Comparison of ENCODE assay signal across 1 cellular context in the genomic region with DNA sequence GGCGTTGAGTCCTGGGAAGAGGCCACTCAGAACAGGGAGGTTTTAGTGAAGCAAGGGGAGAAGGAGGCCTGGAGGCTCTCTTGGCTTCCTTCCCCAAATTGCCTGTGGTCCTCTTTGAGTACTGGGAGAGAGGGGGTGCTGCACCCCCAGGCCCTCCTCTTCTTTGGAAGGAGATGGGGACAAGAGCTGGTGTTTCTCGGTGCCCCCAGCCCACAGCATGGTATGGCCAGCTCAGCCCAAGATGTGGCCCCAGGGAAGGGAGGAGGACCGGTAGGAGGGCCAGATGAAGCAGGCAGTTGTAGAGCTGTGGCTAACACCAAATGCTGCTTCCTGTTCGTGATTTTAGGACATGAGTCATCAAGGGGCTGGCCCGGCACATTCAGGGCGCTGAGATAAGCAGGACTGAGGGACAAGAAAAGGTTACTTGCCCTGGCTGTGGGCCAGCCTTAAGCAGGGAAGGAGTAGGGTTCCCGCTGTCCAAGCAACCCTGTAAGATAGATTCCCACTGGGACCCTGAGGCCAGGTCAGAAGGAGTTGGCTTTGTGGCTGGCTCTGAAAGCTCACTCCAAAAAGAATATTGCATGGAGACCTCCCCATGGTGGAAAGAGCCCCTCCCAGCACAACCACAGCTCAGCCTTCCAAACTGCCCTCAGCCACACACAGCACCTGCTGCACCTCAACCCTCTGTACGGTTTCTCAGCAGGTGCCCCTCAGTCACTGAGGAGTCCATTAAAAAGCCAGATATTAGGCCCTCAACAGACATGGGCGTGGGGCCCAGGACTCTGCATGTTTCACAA.
TF ChIP-seq lines count a peak whose summit lies in the region.

No MANE protein-coding gene starts in this region.

TF ChIP-seq in K562, 482 proteins besides CTCF, POLR2A, EP300 and RAD21 (continued from another document and continues in another):
- TF ChIP-seq CBX1 (IDR thresholded peaks at IDR 0.05; ENCODE audit: low read depth) (no peak; the same call in 1 of the 2 replicates), ZFP30 (CRISPR knock-in tag; IDR thresholded peaks at IDR 0.05; ENCODE audit: borderline replicate concordance) (no peak), GATAD2B (IDR thresholded peaks at IDR 0.05; ENCODE audit: borderline replicate concordance) (peak; percentile 75; the same call in 1 of the 2 replicates), ZNF384 (IDR thresholded peaks at IDR 0.05; ENCODE audit: low read depth, low read length) (no peak), RNF2 (IDR thresholded peaks at IDR 0.05) (peak; percentile 95), CC2D1A (IDR thresholded peaks at IDR 0.05) (0 out of 2 replicates have a peak, but pooled peaks have one; percentile 10), SIX5 (IDR thresholded peaks at IDR 0.05; ENCODE audit: borderline replicate concordance in 1 of 2, insufficient read depth in 1 of 2, low read depth in 1 of 2, low read length in 2 of 2) (no peak), POLR2AphosphoS2 (IDR thresholded peaks at IDR 0.05; ENCODE audit: low read length) (no peak), DMBX1 (CRISPR knock-in tag; IDR thresholded peaks at IDR 0.05; ENCODE audit: borderline replicate concordance) (no peak; the same call in 1 of the 2 replicates), ZNF239 (CRISPR knock-in tag; IDR thresholded peaks at IDR 0.05) (peak; percentile 80), ZNF444 (CRISPR knock-in tag; IDR thresholded peaks at IDR 0.05) (no peak), GATAD2A (IDR thresholded peaks at IDR 0.05) (peak; percentile 84), GTF2E2 (tag; IDR thresholded peaks at IDR 0.05) (no peak), WHSC1 (IDR thresholded peaks at IDR 0.05; ENCODE audit: low read length) (no peak), HMGN3 (IDR thresholded peaks at IDR 0.05; ENCODE audit: borderline replicate concordance, extremely low read depth, insufficient read length, low read depth, low read length) (peak; percentile 41), ZNF263 (CRISPR knock-in tag; IDR thresholded peaks at IDR 0.05; ENCODE audit: borderline replicate concordance) (0 out of 2 replicates have a peak, but pooled peaks have one; percentile 66), JUND (IDR thresholded peaks at IDR 0.05; ENCODE audit: borderline replicate concordance, low read depth, low read length) (peak; percentile 100), JUND (tag; IDR thresholded peaks at IDR 0.05; ENCODE audit: borderline replicate concordance, low read depth, low read length) (peak; percentile 100), LARP7 (IDR thresholded peaks at IDR 0.05) (no peak), ZNF780A (CRISPR knock-in tag; IDR thresholded peaks at IDR 0.05) (no peak), EZH2 (IDR thresholded peaks at IDR 0.05; ENCODE audit: borderline replicate concordance, low read depth, low read length) (no peak), SRF (CRISPR knock-in tag; IDR thresholded peaks at IDR 0.05) (no peak), PHTF2 (CRISPR knock-in tag; IDR thresholded peaks at IDR 0.05) (no peak), ZNF561 (CRISPR knock-in tag; conservative IDR thresholded peaks at IDR 0.05) (no peak), PTBP1 (IDR thresholded peaks at IDR 0.05; ENCODE audit: low read depth, low read length) (0 out of 2 replicates have a peak, but pooled peaks have one; percentile 36), RBFOX2 (IDR thresholded peaks at IDR 0.05; ENCODE audit: low read depth, low read length) (no peak), NFATC3 (IDR thresholded peaks at IDR 0.05) (no peak), RBM22 (IDR thresholded peaks at IDR 0.05; ENCODE audit: low read depth, low read length, poor library complexity, severe bottlenecking) (no peak), BMI1 (IDR thresholded peaks at IDR 0.05; ENCODE audit: low read length) (no peak), ADNP (tag; IDR thresholded peaks at IDR 0.05) (peak; percentile 46; the same call in 1 of the 2 replicates), HLTF (IDR thresholded peaks at IDR 0.05) (no peak)
- TF ChIP-seq, protein P1, sequence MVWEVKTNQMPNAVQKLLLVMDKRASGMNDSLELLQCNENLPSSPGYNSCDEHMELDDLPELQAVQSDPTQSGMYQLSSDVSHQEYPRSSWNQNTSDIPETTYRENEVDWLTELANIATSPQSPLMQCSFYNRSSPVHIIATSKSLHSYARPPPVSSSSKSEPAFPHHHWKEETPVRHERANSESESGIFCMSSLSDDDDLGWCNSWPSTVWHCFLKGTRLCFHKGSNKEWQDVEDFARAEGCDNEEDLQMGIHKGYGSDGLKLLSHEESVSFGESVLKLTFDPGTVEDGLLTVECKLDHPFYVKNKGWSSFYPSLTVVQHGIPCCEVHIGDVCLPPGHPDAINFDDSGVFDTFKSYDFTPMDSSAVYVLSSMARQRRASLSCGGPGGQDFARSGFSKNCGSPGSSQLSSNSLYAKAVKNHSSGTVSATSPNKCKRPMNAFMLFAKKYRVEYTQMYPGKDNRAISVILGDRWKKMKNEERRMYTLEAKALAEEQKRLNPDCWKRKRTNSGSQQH (CRISPR knock-in tag; IDR thresholded peaks at IDR 0.05): no peak
- TF ChIP-seq, protein P2, sequence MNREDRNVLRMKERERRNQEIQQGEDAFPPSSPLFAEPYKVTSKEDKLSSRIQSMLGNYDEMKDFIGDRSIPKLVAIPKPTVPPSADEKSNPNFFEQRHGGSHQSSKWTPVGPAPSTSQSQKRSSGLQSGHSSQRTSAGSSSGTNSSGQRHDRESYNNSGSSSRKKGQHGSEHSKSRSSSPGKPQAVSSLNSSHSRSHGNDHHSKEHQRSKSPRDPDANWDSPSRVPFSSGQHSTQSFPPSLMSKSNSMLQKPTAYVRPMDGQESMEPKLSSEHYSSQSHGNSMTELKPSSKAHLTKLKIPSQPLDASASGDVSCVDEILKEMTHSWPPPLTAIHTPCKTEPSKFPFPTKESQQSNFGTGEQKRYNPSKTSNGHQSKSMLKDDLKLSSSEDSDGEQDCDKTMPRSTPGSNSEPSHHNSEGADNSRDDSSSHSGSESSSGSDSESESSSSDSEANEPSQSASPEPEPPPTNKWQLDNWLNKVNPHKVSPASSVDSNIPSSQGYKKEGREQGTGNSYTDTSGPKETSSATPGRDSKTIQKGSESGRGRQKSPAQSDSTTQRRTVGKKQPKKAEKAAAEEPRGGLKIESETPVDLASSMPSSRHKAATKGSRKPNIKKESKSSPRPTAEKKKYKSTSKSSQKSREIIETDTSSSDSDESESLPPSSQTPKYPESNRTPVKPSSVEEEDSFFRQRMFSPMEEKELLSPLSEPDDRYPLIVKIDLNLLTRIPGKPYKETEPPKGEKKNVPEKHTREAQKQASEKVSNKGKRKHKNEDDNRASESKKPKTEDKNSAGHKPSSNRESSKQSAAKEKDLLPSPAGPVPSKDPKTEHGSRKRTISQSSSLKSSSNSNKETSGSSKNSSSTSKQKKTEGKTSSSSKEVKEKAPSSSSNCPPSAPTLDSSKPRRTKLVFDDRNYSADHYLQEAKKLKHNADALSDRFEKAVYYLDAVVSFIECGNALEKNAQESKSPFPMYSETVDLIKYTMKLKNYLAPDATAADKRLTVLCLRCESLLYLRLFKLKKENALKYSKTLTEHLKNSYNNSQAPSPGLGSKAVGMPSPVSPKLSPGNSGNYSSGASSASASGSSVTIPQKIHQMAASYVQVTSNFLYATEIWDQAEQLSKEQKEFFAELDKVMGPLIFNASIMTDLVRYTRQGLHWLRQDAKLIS (CRISPR knock-in tag; IDR thresholded peaks at IDR 0.05): no peak
- TF ChIP-seq, protein P3, sequence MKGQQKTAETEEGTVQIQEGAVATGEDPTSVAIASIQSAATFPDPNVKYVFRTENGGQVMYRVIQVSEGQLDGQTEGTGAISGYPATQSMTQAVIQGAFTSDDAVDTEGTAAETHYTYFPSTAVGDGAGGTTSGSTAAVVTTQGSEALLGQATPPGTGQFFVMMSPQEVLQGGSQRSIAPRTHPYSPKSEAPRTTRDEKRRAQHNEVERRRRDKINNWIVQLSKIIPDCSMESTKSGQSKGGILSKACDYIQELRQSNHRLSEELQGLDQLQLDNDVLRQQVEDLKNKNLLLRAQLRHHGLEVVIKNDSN (CRISPR knock-in tag; IDR thresholded peaks at IDR 0.05): no peak
- TF ChIP-seq, protein P4, sequence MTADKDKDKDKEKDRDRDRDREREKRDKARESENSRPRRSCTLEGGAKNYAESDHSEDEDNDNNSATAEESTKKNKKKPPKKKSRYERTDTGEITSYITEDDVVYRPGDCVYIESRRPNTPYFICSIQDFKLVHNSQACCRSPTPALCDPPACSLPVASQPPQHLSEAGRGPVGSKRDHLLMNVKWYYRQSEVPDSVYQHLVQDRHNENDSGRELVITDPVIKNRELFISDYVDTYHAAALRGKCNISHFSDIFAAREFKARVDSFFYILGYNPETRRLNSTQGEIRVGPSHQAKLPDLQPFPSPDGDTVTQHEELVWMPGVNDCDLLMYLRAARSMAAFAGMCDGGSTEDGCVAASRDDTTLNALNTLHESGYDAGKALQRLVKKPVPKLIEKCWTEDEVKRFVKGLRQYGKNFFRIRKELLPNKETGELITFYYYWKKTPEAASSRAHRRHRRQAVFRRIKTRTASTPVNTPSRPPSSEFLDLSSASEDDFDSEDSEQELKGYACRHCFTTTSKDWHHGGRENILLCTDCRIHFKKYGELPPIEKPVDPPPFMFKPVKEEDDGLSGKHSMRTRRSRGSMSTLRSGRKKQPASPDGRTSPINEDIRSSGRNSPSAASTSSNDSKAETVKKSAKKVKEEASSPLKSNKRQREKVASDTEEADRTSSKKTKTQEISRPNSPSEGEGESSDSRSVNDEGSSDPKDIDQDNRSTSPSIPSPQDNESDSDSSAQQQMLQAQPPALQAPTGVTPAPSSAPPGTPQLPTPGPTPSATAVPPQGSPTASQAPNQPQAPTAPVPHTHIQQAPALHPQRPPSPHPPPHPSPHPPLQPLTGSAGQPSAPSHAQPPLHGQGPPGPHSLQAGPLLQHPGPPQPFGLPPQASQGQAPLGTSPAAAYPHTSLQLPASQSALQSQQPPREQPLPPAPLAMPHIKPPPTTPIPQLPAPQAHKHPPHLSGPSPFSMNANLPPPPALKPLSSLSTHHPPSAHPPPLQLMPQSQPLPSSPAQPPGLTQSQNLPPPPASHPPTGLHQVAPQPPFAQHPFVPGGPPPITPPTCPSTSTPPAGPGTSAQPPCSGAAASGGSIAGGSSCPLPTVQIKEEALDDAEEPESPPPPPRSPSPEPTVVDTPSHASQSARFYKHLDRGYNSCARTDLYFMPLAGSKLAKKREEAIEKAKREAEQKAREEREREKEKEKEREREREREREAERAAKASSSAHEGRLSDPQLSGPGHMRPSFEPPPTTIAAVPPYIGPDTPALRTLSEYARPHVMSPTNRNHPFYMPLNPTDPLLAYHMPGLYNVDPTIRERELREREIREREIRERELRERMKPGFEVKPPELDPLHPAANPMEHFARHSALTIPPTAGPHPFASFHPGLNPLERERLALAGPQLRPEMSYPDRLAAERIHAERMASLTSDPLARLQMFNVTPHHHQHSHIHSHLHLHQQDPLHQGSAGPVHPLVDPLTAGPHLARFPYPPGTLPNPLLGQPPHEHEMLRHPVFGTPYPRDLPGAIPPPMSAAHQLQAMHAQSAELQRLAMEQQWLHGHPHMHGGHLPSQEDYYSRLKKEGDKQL (CRISPR knock-in tag; IDR thresholded peaks at IDR 0.05; ENCODE audit: borderline replicate concordance): no peak
- TF ChIP-seq, protein P5, sequence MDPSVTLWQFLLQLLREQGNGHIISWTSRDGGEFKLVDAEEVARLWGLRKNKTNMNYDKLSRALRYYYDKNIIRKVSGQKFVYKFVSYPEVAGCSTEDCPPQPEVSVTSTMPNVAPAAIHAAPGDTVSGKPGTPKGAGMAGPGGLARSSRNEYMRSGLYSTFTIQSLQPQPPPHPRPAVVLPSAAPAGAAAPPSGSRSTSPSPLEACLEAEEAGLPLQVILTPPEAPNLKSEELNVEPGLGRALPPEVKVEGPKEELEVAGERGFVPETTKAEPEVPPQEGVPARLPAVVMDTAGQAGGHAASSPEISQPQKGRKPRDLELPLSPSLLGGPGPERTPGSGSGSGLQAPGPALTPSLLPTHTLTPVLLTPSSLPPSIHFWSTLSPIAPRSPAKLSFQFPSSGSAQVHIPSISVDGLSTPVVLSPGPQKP (CRISPR knock-in tag; IDR thresholded peaks at IDR 0.05): no peak
- TF ChIP-seq, protein P6, sequence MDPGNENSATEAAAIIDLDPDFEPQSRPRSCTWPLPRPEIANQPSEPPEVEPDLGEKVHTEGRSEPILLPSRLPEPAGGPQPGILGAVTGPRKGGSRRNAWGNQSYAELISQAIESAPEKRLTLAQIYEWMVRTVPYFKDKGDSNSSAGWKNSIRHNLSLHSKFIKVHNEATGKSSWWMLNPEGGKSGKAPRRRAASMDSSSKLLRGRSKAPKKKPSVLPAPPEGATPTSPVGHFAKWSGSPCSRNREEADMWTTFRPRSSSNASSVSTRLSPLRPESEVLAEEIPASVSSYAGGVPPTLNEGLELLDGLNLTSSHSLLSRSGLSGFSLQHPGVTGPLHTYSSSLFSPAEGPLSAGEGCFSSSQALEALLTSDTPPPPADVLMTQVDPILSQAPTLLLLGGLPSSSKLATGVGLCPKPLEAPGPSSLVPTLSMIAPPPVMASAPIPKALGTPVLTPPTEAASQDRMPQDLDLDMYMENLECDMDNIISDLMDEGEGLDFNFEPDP (CRISPR knock-in tag; IDR thresholded peaks at IDR 0.05): no peak
- TF ChIP-seq, protein P7, sequence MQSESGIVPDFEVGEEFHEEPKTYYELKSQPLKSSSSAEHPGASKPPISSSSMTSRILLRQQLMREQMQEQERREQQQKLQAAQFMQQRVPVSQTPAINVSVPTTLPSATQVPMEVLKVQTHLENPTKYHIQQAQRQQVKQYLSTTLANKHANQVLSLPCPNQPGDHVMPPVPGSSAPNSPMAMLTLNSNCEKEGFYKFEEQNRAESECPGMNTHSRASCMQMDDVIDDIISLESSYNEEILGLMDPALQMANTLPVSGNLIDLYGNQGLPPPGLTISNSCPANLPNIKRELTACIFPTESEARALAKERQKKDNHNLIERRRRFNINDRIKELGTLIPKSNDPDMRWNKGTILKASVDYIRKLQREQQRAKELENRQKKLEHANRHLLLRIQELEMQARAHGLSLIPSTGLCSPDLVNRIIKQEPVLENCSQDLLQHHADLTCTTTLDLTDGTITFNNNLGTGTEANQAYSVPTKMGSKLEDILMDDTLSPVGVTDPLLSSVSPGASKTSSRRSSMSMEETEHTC (IDR thresholded peaks at IDR 0.05): no peak
- TF ChIP-seq, protein P8, sequence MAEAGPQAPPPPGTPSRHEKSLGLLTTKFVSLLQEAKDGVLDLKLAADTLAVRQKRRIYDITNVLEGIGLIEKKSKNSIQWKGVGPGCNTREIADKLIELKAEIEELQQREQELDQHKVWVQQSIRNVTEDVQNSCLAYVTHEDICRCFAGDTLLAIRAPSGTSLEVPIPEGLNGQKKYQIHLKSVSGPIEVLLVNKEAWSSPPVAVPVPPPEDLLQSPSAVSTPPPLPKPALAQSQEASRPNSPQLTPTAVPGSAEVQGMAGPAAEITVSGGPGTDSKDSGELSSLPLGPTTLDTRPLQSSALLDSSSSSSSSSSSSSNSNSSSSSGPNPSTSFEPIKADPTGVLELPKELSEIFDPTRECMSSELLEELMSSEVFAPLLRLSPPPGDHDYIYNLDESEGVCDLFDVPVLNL (CRISPR knock-in tag; IDR thresholded peaks at IDR 0.05; ENCODE audit: low read depth): no peak
